In the genomic region with DNA sequence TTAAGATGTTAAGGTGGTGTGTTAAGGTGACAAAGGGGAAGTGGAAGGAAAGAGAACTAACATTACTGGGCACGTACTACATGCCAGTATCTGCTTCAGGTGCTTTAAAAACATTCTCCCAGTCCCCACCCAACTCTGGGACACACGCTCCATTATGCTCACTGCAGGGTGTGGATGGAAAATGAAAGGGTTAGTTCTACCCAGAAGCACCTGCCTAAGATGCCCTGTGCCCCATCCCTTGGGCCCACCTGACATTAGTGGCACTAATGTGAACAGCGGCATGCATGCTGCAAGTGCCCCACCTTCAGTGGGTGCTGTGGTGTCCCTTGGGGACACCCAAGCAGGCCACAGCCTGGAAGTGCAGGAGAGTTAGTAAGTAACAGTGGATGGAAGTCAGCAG, we compare ENCODE assay signal across 20 cellular contexts.
DNase-seq lines count a peak whose midpoint lies in the region; ATAC-seq and TF ChIP-seq lines count a peak whose summit lies in the region.
"Had no signal": no experiment of that assay in that cellular context is flagged by ENCODE, and none has a peak within 500 bp of the region (broad histone marks: within the 10 kb centered on the region; RNA-seq: fewer than 3 reads in every experiment).

No MANE protein-coding gene starts in this region.

- no peaks in the 10 kb centered on the region for H3K9me2 ChIP-seq in MM.1S (replicated peaks; ENCODE audit: insufficient read depth, low read length)

- H2AK5ac ChIP-seq in neuronal stem cell (ENCODE audit: low read depth, low read length): no peak overlapping the region

- WGBS in neuronal stem cell (ENCODE audit: extremely low coverage in 2 of 2, insufficient read length in 2 of 2, insufficient replicate concordance in 1 of 2), 2 donors: no CpG with 5 or more reads among the region's 3 CpGs
- WGBS in transverse colon (ENCODE audit: low coverage in 1 of 2), 2 donors: 53 to 57% methylated on average over 1 to 3 of the region's 3 CpGs

- H4K91ac ChIP-seq in neuronal stem cell (ENCODE audit: low read depth, low read length, poor library complexity): no peak overlapping the region

- H3K27ac ChIP-seq in neuronal stem cell (replicated peaks; ENCODE audit: low read length): no peak overlapping the region
- peak overlapping the region in 3 of 4 donors; percentile 3 to 39 (median 27) for H3K27ac ChIP-seq in transverse colon
- H3K27ac ChIP-seq in MM.1S (ENCODE audit: low read length): no peak overlapping the region
- no peak overlapping the region for H3K27ac ChIP-seq in left lung
- H3K27ac ChIP-seq: C4-2B, HL-60 had no signal

- H3K79me2 ChIP-seq in MM.1S (ENCODE audit: low read length): no peaks in the 10 kb centered on the region

- no peaks in the 10 kb centered on the region for H4K20me1 ChIP-seq in MM.1S (ENCODE audit: insufficient read depth, low read length)

- no peaks in the 10 kb centered on the region for H3K79me1 ChIP-seq in neuronal stem cell (ENCODE audit: low read depth, low read length)

- in situ Hi-C loops in transverse colon (cut with MboI; ENCODE audit: low pct_ligation_motif_present in 1 of 4, low pct_unique_long_range_greater_than_20kb in 1 of 4, low sequenced_read_pairs in 3 of 4): no loop called here

- intact Hi-C loops in transverse colon (cut with DNase I; ENCODE audit: low total_unique reads): no loop called here
- intact Hi-C loops in left lung (cut with DNase I): no loop called here

- H3F3A ChIP-seq in MM.1S (ENCODE audit: insufficient read depth, low read length): no peaks in the 10 kb centered on the region

- H3K27me3 ChIP-seq in neuronal stem cell (ENCODE audit: control insufficient read depth in 3 of 3, insufficient read depth in 3 of 3, low read depth in 1 of 3, low read length in 3 of 3): no peaks in the 10 kb centered on the region
- no peaks in the 10 kb centered on the region for H3K27me3 ChIP-seq in transverse colon
- H3K27me3 ChIP-seq in MM.1S (replicated peaks; ENCODE audit: insufficient read depth, low read length): no peaks in the 10 kb centered on the region
- no peaks in the 10 kb centered on the region for H3K27me3 ChIP-seq in left lung

- no peaks in the 10 kb centered on the region for H3K27me3 Mint-ChIP-seq in nephron progenitor cell (ENCODE audit: low read depth, poor library complexity)

- H3K14ac ChIP-seq in neuronal stem cell (ENCODE audit: low read length): no peak overlapping the region

- H3K9me3 Mint-ChIP-seq in nephron progenitor cell: peaks cover 17% of the 10 kb centered on the region
- H3K9me3 Mint-ChIP-seq: CD4-positive, alpha-beta T cell; HFFc6 had no signal

- H3K4me3 Mint-ChIP-seq in nephron progenitor cell: no peak overlapping the region
- H3K4me3 Mint-ChIP-seq: CD4-positive, alpha-beta T cell; HFFc6 had no signal

- peak; percentile 28 for DNase-seq in SW480 (ENCODE audit: low spot score)
- no peak for DNase-seq in neuronal stem cell (ENCODE audit: low spot score)
- peak; percentile 42 for DNase-seq in transverse colon
- no peak for DNase-seq in nephron progenitor cell
- DNase-seq in MM.1S: no peak
- DNase-seq in T-helper 2 cell: no peak
- no peak for DNase-seq in left lung
- DNase-seq: ACHN; Caco-2; CD4-positive, alpha-beta T cell; DMS79 treated with DMSO at 0.1 percent for 48 hours; GF-D8; GOT3; H7; HFFc6 had no signal

- peaks cover 5% of the 10 kb centered on the region for H3K36me3 Mint-ChIP-seq in nephron progenitor cell (ENCODE audit: low read depth)

- no peak overlapping the region for H3K9ac ChIP-seq in neuronal stem cell (ENCODE audit: low read depth, low read length, poor library complexity)
- H3K9ac ChIP-seq in MM.1S (ENCODE audit: low read length): no peak overlapping the region

- H3K9me3 ChIP-seq in neuronal stem cell (replicated peaks in 1 of 2; ENCODE audit: control insufficient read depth in 2 of 2, insufficient read depth in 1 of 2, low read depth in 1 of 2, low read length in 2 of 2): no peaks in the 10 kb centered on the region
- H3K9me3 ChIP-seq in transverse colon: no peaks in the 10 kb centered on the region
- no peaks in the 10 kb centered on the region for H3K9me3 ChIP-seq in MM.1S (replicated peaks; ENCODE audit: insufficient read depth, low read length)
- no peaks in the 10 kb centered on the region for H3K9me3 ChIP-seq in left lung
- H3K9me3 ChIP-seq: Caco-2 had no signal

- no peak for TF ChIP-seq EP300 in transverse colon (IDR thresholded peaks at IDR 0.05; ENCODE audit: low read depth)

- H3K27ac Mint-ChIP-seq in nephron progenitor cell: no peak overlapping the region
- H3K27ac Mint-ChIP-seq: CD4-positive, alpha-beta T cell; HFFc6 had no signal

- no peak for TF ChIP-seq POLR2A in transverse colon (IDR thresholded peaks at IDR 0.05)

- H2AFZ ChIP-seq in neuronal stem cell (ENCODE audit: low read length) (no peak overlapping the region), MM.1S (ENCODE audit: low read length) (no peak overlapping the region)

- TF ChIP-seq CTCF in transverse colon (IDR thresholded peaks at IDR 0.05) (no peak), nephron progenitor cell (IDR thresholded peaks at IDR 0.05) (no peak), MM.1S (IDR thresholded peaks at IDR 0.05; ENCODE audit: low read length) (no peak), left lung (IDR thresholded peaks at IDR 0.05) (no peak)

- H3K36me3 ChIP-seq in neuronal stem cell (replicated peaks in 1 of 2; ENCODE audit: control insufficient read depth in 2 of 2, insufficient read depth in 2 of 2, low read length in 2 of 2) (no peaks in the 10 kb centered on the region), transverse colon (no peaks in the 10 kb centered on the region), MM.1S (replicated peaks; ENCODE audit: insufficient read depth, low read length) (no peaks in the 10 kb centered on the region), left lung (no peaks in the 10 kb centered on the region)

- ATAC-seq in esophagus mucosa (peak; percentile 26), left lung (no peak)
- ATAC-seq: GM12878, HCT116 had no signal

- no peak overlapping the region for H3K4me2 ChIP-seq in neuronal stem cell (ENCODE audit: insufficient read depth, low read length, poor library complexity, severe bottlenecking)
- H3K4me2 ChIP-seq in MM.1S (ENCODE audit: low read depth, low read length): no peak overlapping the region

- no peak overlapping the region for H4K8ac ChIP-seq in neuronal stem cell (ENCODE audit: low read depth, low read length)

- H2BK5ac ChIP-seq in neuronal stem cell (ENCODE audit: low read length): peak overlapping the region; percentile 40

- H3K4me1 ChIP-seq in neuronal stem cell (ENCODE audit: control insufficient read depth in 2 of 2, insufficient read depth in 1 of 2, low read depth in 1 of 2, low read length in 2 of 2) (no peaks in the 10 kb centered on the region), transverse colon (peaks cover 0 to 13% (median 2%) of the 10 kb centered on the region in 4 donors), MM.1S (ENCODE audit: low read length) (no peaks in the 10 kb centered on the region), left lung (no peaks in the 10 kb centered on the region)
- H3K4me1 ChIP-seq: Caco-2 had no signal

- no peak overlapping the region for H3K23ac ChIP-seq in neuronal stem cell (ENCODE audit: low read depth, low read length, poor library complexity)

- H3K18ac ChIP-seq in neuronal stem cell (ENCODE audit: low read length): peak overlapping the region; percentile 61

- no peak overlapping the region for H3K4ac ChIP-seq in neuronal stem cell (ENCODE audit: low read length)

- H2BK15ac ChIP-seq in neuronal stem cell (ENCODE audit: low read length): no peak overlapping the region

- no peak overlapping the region for H2BK12ac ChIP-seq in neuronal stem cell (ENCODE audit: low read length)

- H2BK120ac ChIP-seq in neuronal stem cell (ENCODE audit: low read depth, low read length): no peak overlapping the region

- H3K4me3 ChIP-seq in neuronal stem cell (ENCODE audit: low read length in 2 of 2): no peak overlapping the region
- no peak overlapping the region for H3K4me3 ChIP-seq in transverse colon
- H3K4me3 ChIP-seq in MM.1S (ENCODE audit: low read length): no peak overlapping the region
- H3K4me3 ChIP-seq in left lung: no peak overlapping the region
- H3K4me3 ChIP-seq: GM12878 had no signal

- peaks cover 15% of the 10 kb centered on the region for H3K4me1 Mint-ChIP-seq in nephron progenitor cell

Comparison
In these comparisons a context has a peak if more than half of its experiments do, and no peak if none do; other contexts are left out.
1. DNase-seq: peak in SW480 (single experiment) and transverse colon (single experiment); none in neuronal stem cell (single experiment), nephron progenitor cell (single experiment), MM.1S (single experiment), T-helper 2 cell (0 of 5) and left lung (0 of 2).
2. H3K27ac ChIP-seq: peak in transverse colon (3 of 4); none in neuronal stem cell (single experiment), MM.1S (single experiment) and left lung (0 of 2).